ENCODE assay signal across 8 cellular contexts in the genomic region with DNA sequence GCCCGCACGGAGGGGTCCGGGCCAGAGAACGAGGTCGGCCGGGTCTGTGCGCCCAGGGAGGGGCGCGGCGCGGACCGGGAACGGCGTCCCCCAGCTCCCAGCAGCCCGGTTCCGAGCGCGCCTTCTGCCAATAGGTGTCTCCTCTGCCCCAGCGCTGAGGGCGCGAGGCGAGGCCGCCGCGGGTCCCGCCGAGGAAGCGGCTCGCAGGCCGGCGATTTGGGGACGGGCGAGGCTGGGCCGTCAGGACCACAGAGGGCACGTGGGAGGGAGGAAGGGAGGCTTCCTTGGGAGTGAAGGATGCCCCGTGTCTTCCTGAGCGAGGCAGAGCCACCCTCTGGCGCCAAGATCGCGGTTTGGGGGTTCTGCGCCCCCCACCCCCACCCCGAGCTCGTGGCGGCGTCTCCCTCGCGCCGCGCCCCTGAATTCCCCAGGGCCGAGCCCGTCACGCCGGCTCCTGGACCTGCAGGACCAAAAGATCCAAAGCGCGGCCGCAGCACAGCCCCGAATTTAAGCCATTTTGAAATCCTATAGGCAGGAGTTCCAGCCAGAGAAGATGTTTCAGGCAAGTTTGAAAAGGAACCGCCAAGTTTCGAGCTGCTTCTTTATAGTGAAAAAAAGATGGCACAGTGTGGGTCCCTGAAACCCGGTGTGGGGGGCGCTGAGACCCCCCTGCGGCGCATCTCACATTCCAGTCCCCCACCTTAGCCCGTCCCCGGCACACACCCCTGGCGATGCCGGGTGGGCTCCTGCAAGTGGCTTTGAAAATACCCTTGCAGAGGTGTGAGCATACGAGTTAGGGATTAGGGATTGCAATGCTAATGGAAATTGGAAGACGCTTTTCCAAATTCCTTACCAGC. TPM values are rescaled to one million over a fixed set of nuclear protein-coding genes. Genes with fewer than 3 reads are reported as not detected.
DNase-seq lines count a peak whose midpoint lies in the region; ATAC-seq and TF ChIP-seq lines count a peak whose summit lies in the region.

No MANE protein-coding gene starts in this region.

- peak overlapping the region; percentile 95 to 97 for H3K27ac ChIP-seq in tibial artery

- peak; percentile 48; the same call in 1 of the 2 replicates for TF ChIP-seq POLR2A in Raji (IDR thresholded peaks at IDR 0.05; ENCODE audit: insufficient read depth, low read depth, low read length)

- DNase-seq in CD14-positive monocyte (ENCODE audit: low spot score) (no peak), choroid plexus epithelial cell (ENCODE audit: low read depth) (peak; percentile 41), medulla oblongata (ENCODE audit: extremely low spot score) (peak; percentile 35), tibial artery (peak; percentile 73 to 82), mesenteric fat pad (ENCODE audit: low spot score) (no peak)

- H3K27me3 Mint-ChIP-seq in CD14-positive monocyte (ENCODE audit: low read depth in 3 of 3) = peaks cover 54 to 75% (median 64%) of the 10 kb centered on the region in 3 donors

- peaks cover 0 to 48% (median 35%) of the 10 kb centered on the region in 4 donors for H3K4me1 ChIP-seq in tibial artery

- ATAC-seq in GM21786 (IDR thresholded peaks at IDR 0.05; ENCODE audit: unreplicated experiment) = peak; percentile 29
- ATAC-seq in GM19324 (IDR thresholded peaks at IDR 0.05; ENCODE audit: low FRiP score, unreplicated experiment) = no peak

- H3K4me1 Mint-ChIP-seq in CD14-positive monocyte = peaks cover 31% of the 10 kb centered on the region

- H3K27ac Mint-ChIP-seq in CD14-positive monocyte = no peak overlapping the region

- H3K9me3 Mint-ChIP-seq in CD14-positive monocyte = peaks cover 0 to 14% (median 7%) of the 10 kb centered on the region in 7 donors

- peak overlapping the region; percentile 55 to 68 for H3K4me3 Mint-ChIP-seq in CD14-positive monocyte

- peak overlapping the region; percentile 41 for H3K4me3 ChIP-seq in choroid plexus epithelial cell (ENCODE audit: low read depth, low read length)
- H3K4me3 ChIP-seq in tibial artery = peak overlapping the region; percentile 60 to 69

- H3K9me3 ChIP-seq in tibial artery = no peaks in the 10 kb centered on the region

- peaks cover 12 to 17% of the 10 kb centered on the region in 2 donors for H3K36me3 Mint-ChIP-seq in CD14-positive monocyte

- H3K27me3 ChIP-seq in tibial artery = no peaks in the 10 kb centered on the region

- no peaks in the 10 kb centered on the region for H3K36me3 ChIP-seq in tibial artery

- TF ChIP-seq CTCF in CD14-positive monocyte (IDR thresholded peaks at IDR 0.05) (no peak), choroid plexus epithelial cell (conservative IDR thresholded peaks at IDR 0.05; ENCODE audit: low read depth, low read length) (no peak), tibial artery (IDR thresholded peaks at IDR 0.05) (no peak)

- intact Hi-C loops in CD14-positive monocyte (cut with micrococcal nuclease) (loop anchor here in 1 of 2 donors (10.0 kb wide), 1 partner anchor 278 kb away; a partner anchor contains a TSS), tibial artery (cut with DNase I; ENCODE audit: low total_unique reads) (no loop called here)

RNA-seq across cellular contexts. Expression of a gene that starts 0.9 kb away (rescaled TPM):
- polyA plus RNA-seq in CD14-positive monocyte = 1 to 10 TPM; 7.8 to 8.3 TPM
- 35.4 TPM for total RNA-seq in mesenteric fat pad

Comparison
In these comparisons a context has a peak if more than half of its experiments do, and no peak if none do; other contexts are left out.
1. DNase-seq: peak in choroid plexus epithelial cell (single experiment), medulla oblongata (single experiment) and tibial artery (2 of 2); none in CD14-positive monocyte (single experiment) and mesenteric fat pad (single experiment).